ENCODE assay signal across 8 cellular contexts in the genomic region with DNA sequence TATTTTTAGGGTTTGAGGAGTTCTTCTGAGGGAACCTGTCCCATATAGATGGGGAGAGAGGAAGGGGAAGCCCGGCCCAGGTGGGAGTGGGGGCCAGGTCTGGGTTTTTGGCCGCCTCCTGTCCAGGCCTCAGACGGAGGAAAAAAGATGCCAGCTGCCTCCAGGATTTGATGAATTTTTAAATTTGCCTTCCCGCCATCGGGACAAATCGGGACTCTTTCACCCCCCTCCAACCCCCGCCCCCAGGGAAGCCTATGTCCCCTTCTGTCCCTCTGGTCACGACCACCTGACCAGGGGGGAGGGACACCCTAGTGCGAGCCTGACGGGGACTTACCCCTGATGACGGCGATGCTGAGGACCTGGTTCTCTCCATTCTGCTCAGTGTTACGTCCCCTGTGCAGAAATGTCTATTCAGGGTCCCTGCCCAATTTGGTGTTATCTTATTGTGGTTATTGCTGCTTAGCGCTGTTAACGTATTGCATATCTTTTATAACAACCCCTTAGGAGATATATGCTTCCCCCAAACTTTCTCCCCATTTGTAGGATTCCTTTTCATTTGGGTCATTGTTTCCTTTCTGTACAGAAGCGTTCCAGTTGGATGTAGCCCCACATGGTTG.
DNase-seq lines count a peak whose midpoint lies in the region; ATAC-seq and TF ChIP-seq lines count a peak whose summit lies in the region.

No MANE protein-coding gene starts in this region.

- H3K4me3 Mint-ChIP-seq in CD4-positive, alpha-beta memory T cell: peak overlapping the region; percentile 93 to 99 (median 96)

- TF ChIP-seq CTCF in choroid plexus epithelial cell (conservative IDR thresholded peaks at IDR 0.05; ENCODE audit: low read depth, low read length): no peak
- no peak for TF ChIP-seq CTCF in lower leg skin (IDR thresholded peaks at IDR 0.05)
- TF ChIP-seq CTCF in thoracic aorta (IDR thresholded peaks at IDR 0.05): no peak

- POLR2A ChIA-PET in CD4-positive, alpha-beta memory T cell (lab: Charles Lee; ENCODE audit: partially characterized antibody): no interaction called here

- H3K4me1 ChIP-seq in CD4-positive, alpha-beta memory T cell (ENCODE audit: insufficient read depth, low read length): peaks cover 39% of the 10 kb centered on the region
- H3K4me1 ChIP-seq in thoracic aorta (ENCODE audit: control insufficient read depth in 1 of 2, low read depth in 2 of 2): peaks cover 21 to 41% of the 10 kb centered on the region in 2 donors

- H3K36me3 ChIP-seq in CD4-positive, alpha-beta memory T cell (ENCODE audit: insufficient read depth, low read length): no peaks in the 10 kb centered on the region
- H3K36me3 ChIP-seq in thoracic aorta: peaks cover under 1% of the 10 kb centered on the region

- intact Hi-C loops in CD4-positive, alpha-beta memory T cell (cut with micrococcal nuclease): loop anchor here (5.0 to 10.0 kb wide), 2 partner anchors 254 to 384 kb away; no protein-coding TSS in a partner anchor
- intact Hi-C loops in lower leg skin (cut with DNase I; ENCODE audit: low total_unique reads): no loop called here

- H3K36me3 Mint-ChIP-seq in CD4-positive, alpha-beta memory T cell: peaks cover 5 to 16% of the 10 kb centered on the region in 2 donors

- ATAC-seq in GM21390 (IDR thresholded peaks at IDR 0.05; ENCODE audit: unreplicated experiment) (peak; percentile 22), thoracic aorta (ENCODE audit: insufficient number of reproducible peaks, low FRiP score, low read depth) (no peak), HG02870 (IDR thresholded peaks at IDR 0.05; ENCODE audit: unreplicated experiment) (no peak)

- no peaks in the 10 kb centered on the region for H3K9me3 ChIP-seq in CD4-positive, alpha-beta memory T cell (ENCODE audit: control insufficient read depth in 1 of 2, low read length in 2 of 2)
- H3K9me3 ChIP-seq in thoracic aorta: no peaks in the 10 kb centered on the region

- H3K9me3 Mint-ChIP-seq in CD4-positive, alpha-beta memory T cell: no peaks in the 10 kb centered on the region

- H3K27me3 Mint-ChIP-seq in CD4-positive, alpha-beta memory T cell: no peaks in the 10 kb centered on the region

- peak overlapping the region; percentile 71 to 74 for H3K4me3 ChIP-seq in CD4-positive, alpha-beta memory T cell (ENCODE audit: low read length in 2 of 2)
- H3K4me3 ChIP-seq in choroid plexus epithelial cell (ENCODE audit: low read depth, low read length) (peak overlapping the region; percentile 79), lower leg skin (ENCODE audit: low read depth, poor library complexity, severe bottlenecking) (peak overlapping the region; percentile 50), thoracic aorta (peak overlapping the region; percentile 95)

- WGBS in lower leg skin, 2 donors: 1 to 2% methylated on average over 16 of the region's 16 CpGs

- H3K4me1 Mint-ChIP-seq in CD4-positive, alpha-beta memory T cell: peaks cover 36 to 59% (median 45%) of the 10 kb centered on the region in 4 donors

- H3K27ac Mint-ChIP-seq in CD4-positive, alpha-beta memory T cell: peak overlapping the region; percentile 77 to 98 (median 95)

- no peaks in the 10 kb centered on the region for H3K27me3 ChIP-seq in CD4-positive, alpha-beta memory T cell (ENCODE audit: insufficient read depth, low read length)
- no peaks in the 10 kb centered on the region for H3K27me3 ChIP-seq in thoracic aorta (replicated peaks; ENCODE audit: insufficient read depth)

- peak overlapping the region; percentile 67 for H3K27ac ChIP-seq in CD4-positive, alpha-beta memory T cell (ENCODE audit: low read depth, low read length)
- H3K27ac ChIP-seq in thoracic aorta: peak overlapping the region; percentile 74 to 75

- TF ChIP-seq POLR2A in lower leg skin (IDR thresholded peaks at IDR 0.05): no peak

- peak in 1 of 5 donors; percentile 1 for DNase-seq in CD4-positive, alpha-beta memory T cell
- DNase-seq in OCI-M1 (lab: John Stamatoyannopoulos, UW) (peak; percentile 91), choroid plexus epithelial cell (ENCODE audit: low read depth) (peak; percentile 22), lower leg skin (ENCODE audit: low spot score in 2 of 2) (no peak), thoracic aorta (ENCODE audit: low spot score) (no peak), DMS153 treated with DMSO at 0.1 percent for 48 hours (lab: John Stamatoyannopoulos, UW; ENCODE audit: unreplicated experiment) (no peak)

- CTCF ChIA-PET in CD4-positive, alpha-beta memory T cell (lab: Charles Lee; ENCODE audit: partially characterized antibody): interaction anchor here (1.3 to 2.1 kb wide), 5 partner anchors 10 to 325 kb away, joined by 3 to 15 read pairs (median 6); no protein-coding TSS in a partner anchor

Comparison
In these comparisons a context has a peak if more than half of its experiments do, and no peak if none do; other contexts are left out.
1. DNase-seq: peak in OCI-M1 (single experiment) and choroid plexus epithelial cell (single experiment); none in lower leg skin (0 of 2), thoracic aorta (single experiment) and DMS153 treated with DMSO at 0.1 percent for 48 hours (single experiment).
2. Peak in every context shown above with its lines, with median percentiles within 50 percentile points of each other: H3K4me3 ChIP-seq.